ENCODE assay signal across 17 cellular contexts in the genomic region with DNA sequence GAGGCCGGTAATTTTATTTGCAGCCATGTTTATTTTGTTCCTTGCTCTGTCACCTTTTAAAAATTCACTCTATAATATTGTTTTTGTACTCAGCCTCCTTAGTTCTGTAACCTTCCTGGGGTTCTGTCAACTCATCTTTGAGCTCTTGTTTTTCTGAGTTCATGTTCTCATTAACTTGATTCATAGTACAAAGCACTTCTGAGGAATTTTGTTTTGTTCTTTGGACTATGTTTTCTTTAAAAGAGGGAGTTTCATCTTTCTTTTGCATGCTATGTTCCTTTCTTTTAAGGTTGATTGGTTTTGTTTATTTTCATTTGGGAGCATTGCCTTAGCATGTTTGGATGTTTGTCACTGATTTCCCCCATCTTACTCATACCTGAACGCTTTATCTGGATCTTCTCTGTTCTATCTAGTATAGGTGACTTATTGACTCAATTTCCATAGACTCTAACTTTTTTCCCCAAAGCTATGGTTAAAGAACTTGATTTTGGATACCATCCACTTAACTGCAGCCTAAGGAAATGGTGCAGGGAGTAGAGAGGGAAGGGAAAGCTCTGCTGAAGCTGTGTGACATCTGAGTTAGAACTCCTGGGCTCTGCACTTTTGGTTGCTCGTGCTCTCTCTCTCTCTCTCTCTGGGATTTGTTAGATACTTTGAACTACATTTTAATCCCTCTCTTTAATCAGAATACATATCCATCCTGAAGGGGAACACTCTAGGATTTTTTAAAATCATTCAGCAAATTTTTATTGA.
DNase-seq lines count a peak whose midpoint lies in the region; ATAC-seq and TF ChIP-seq lines count a peak whose summit lies in the region.
"Had no signal": no experiment of that assay in that cellular context is flagged by ENCODE, and none has a peak within 500 bp of the region (broad histone marks: within the 10 kb centered on the region; RNA-seq: fewer than 3 reads in every experiment).

No MANE protein-coding gene starts in this region.

- H2BK120ac ChIP-seq in mesenchymal stem cell (ENCODE audit: low read depth, low read length) = peak overlapping the region; percentile 69

- no peak for TF ChIP-seq POLR2A in vagina (IDR thresholded peaks at IDR 0.05)

- H2BK15ac ChIP-seq in mesenchymal stem cell (ENCODE audit: low read depth, poor library complexity, severe bottlenecking) = no peak overlapping the region

- H3K36me3 ChIP-seq in HUES6 (ENCODE audit: control insufficient read depth, insufficient read depth, low read length) (no peaks in the 10 kb centered on the region), mesenchymal stem cell (ENCODE audit: control insufficient read depth in 1 of 2, insufficient read depth in 2 of 2, low read depth in 1 of 2, low read length in 2 of 2) (no peaks in the 10 kb centered on the region), vagina (no peaks in the 10 kb centered on the region)
- H3K36me3 ChIP-seq: upper lobe of left lung had no signal

- H2AFZ ChIP-seq in mesenchymal stem cell (ENCODE audit: low read depth, low read length) = no peak overlapping the region

- intact Hi-C loops in vagina (cut with DNase I) = no loop called here

- H3K4me1 ChIP-seq in HUES6 (ENCODE audit: control insufficient read depth, insufficient read depth, low read length) = peaks cover 18% of the 10 kb centered on the region
- peaks cover 1% of the 10 kb centered on the region for H3K4me1 ChIP-seq in mesenchymal stem cell (ENCODE audit: control insufficient read depth, insufficient read depth, low read depth, low read length)
- H3K4me1 ChIP-seq in vagina = peaks cover 26% of the 10 kb centered on the region

- no peak overlapping the region for H3K18ac ChIP-seq in mesenchymal stem cell (ENCODE audit: low read depth in 1 of 2, low read length in 2 of 2)

- H4K91ac ChIP-seq in mesenchymal stem cell (ENCODE audit: low read length) = no peak overlapping the region

- H3K4me3 ChIP-seq in HUES6 (ENCODE audit: low read depth, low read length) = no peak overlapping the region
- no peak overlapping the region for H3K4me3 ChIP-seq in choroid plexus epithelial cell (ENCODE audit: low read depth, low read length)
- no peak overlapping the region for H3K4me3 ChIP-seq in mesenchymal stem cell (ENCODE audit: insufficient read depth in 1 of 2, low read depth in 1 of 2, low read length in 2 of 2)
- no peak overlapping the region for H3K4me3 ChIP-seq in vagina
- H3K4me3 ChIP-seq: mucosa of descending colon, upper lobe of left lung had no signal

- H3K9me3 ChIP-seq in HUES6 (ENCODE audit: control insufficient read depth, insufficient read depth, low read depth, low read length) (no peaks in the 10 kb centered on the region), mesenchymal stem cell (ENCODE audit: control insufficient read depth, low read length) (no peaks in the 10 kb centered on the region), vagina (no peaks in the 10 kb centered on the region)
- H3K9me3 ChIP-seq: mucosa of descending colon, upper lobe of left lung had no signal

- H2AK5ac ChIP-seq in mesenchymal stem cell (ENCODE audit: low read length, severe bottlenecking) = no peak overlapping the region

- TF ChIP-seq CTCF in choroid plexus epithelial cell (conservative IDR thresholded peaks at IDR 0.05; ENCODE audit: low read depth, low read length) (no peak), vagina (IDR thresholded peaks at IDR 0.05) (no peak)

- 54% methylated on average over 2 of the region's 3 CpGs for WGBS in mesenchymal stem cell

- H3K23ac ChIP-seq in mesenchymal stem cell (ENCODE audit: low read length in 2 of 2) = no peak overlapping the region

- no peak overlapping the region for H3K14ac ChIP-seq in mesenchymal stem cell (ENCODE audit: low read length in 2 of 2)

- H3K27ac ChIP-seq in HUES6 (ENCODE audit: low read depth, low read length) (0 out of 2 replicates have a peak overlapping the region, but pooled peaks have one; percentile 9), mesenchymal stem cell (ENCODE audit: low read length, poor library complexity, severe bottlenecking) (peak overlapping the region; percentile 74), vagina (peak overlapping the region; percentile 6)
- H3K27ac ChIP-seq: RWPE1, upper lobe of left lung had no signal

- H3K4ac ChIP-seq in mesenchymal stem cell (ENCODE audit: low read depth in 1 of 2, low read length in 2 of 2) = no peak overlapping the region

- no peaks in the 10 kb centered on the region for H3K79me1 ChIP-seq in mesenchymal stem cell (replicated peaks; ENCODE audit: low read length, poor library complexity, severe bottlenecking)

- no peak overlapping the region for H2BK12ac ChIP-seq in mesenchymal stem cell (ENCODE audit: low read length in 2 of 2)

- no peak overlapping the region for H4K8ac ChIP-seq in mesenchymal stem cell (ENCODE audit: low read length)

- ATAC-seq in HG02981 (IDR thresholded peaks at IDR 0.05; ENCODE audit: unreplicated experiment) = no peak
- no peak for ATAC-seq in GM21619 (IDR thresholded peaks at IDR 0.05; ENCODE audit: unreplicated experiment)
- ATAC-seq: T-helper 17 cell had no signal

- H3K27me3 ChIP-seq in HUES6 (ENCODE audit: control insufficient read depth, insufficient read depth, low read length) (no peaks in the 10 kb centered on the region), mesenchymal stem cell (ENCODE audit: control insufficient read depth in 1 of 2, insufficient read depth in 1 of 2, low read length in 2 of 2) (no peaks in the 10 kb centered on the region), vagina (no peaks in the 10 kb centered on the region)
- H3K27me3 ChIP-seq: upper lobe of left lung had no signal

- no peak overlapping the region for H2BK5ac ChIP-seq in mesenchymal stem cell (ENCODE audit: low read depth, low read length, poor library complexity, severe bottlenecking)

- no peak overlapping the region for H3K4me2 ChIP-seq in mesenchymal stem cell (ENCODE audit: low read length, poor library complexity, severe bottlenecking)

- DNase-seq in choroid plexus epithelial cell (ENCODE audit: low read depth) (peak; percentile 70), mesenchymal stem cell (no peak), vagina (ENCODE audit: extremely low spot score in 2 of 2) (no peak), iPS-NIHi7 (ENCODE audit: extremely low spot score) (no peak)
- DNase-seq: activated CD4-positive, alpha-beta T cell treated with anti-CD3 and anti-CD28 coated beads for 48 hours; activated T-cell treated with anti-CD3 and anti-CD28 coated beads for 4 hours; CD4-positive, alpha-beta memory T cell; cortex of kidney; mucosa of descending colon; NCI-H2081; posterior cingulate gyrus; T-helper 17 cell; upper lobe of left lung had no signal

- H3K9ac ChIP-seq in HUES6 (ENCODE audit: low read length) (no peak overlapping the region), mesenchymal stem cell (ENCODE audit: low read length) (peak overlapping the region; percentile 31)

Comparison
In these comparisons a context has a peak if more than half of its experiments do, and no peak if none do; other contexts are left out.
1. H3K27ac ChIP-seq: peak in every context shown above with its lines; median percentile 74 in mesenchymal stem cell; 9 in HUES6; 6 in vagina.